ENCODE assay signal across 16 cellular contexts in the genomic region with DNA sequence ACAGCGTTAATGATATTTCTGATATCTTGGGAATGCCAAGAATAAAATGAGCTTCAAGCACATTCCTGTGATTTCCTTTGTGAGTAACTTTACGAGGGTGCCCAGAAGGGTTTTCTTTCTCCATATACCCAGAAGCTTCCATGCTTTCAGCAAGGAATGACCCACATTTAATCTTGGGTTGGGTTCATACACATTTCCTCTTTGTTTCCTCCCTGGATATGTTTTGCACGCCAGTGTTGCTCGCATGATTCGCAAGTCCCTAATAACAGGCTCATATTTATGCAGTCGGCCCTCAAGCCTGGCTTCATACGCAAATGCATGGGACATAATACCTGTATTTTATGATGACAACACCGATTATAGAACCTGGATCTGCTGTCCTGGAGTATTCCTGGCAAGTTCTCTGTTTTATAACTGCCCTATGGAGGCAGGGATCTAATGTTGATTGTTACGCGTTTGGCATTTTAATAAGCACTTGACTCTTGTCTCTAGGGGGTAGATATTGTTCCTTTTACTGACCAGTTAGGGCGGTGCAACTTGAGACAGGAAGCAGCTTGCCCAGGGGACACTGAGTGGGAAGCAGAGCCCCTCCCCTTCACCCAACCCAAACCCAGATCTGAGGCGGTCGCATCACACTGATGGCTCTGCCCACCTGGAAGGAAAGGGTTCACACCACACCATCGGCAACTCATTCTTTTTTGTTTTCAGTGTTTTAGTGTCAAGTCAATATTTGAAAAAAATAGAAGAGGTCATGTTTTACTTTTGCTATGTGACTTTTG.
A peak's percentile ranks its signal among the peaks of the same experiment; 100 is the strongest.
DNase-seq lines count a peak whose midpoint lies in the region; ATAC-seq and TF ChIP-seq lines count a peak whose summit lies in the region.
"Had no signal": no experiment of that assay in that cellular context is flagged by ENCODE, and none has a peak within 500 bp of the region (broad histone marks: within the 10 kb centered on the region; RNA-seq: fewer than 3 reads in every experiment).

No MANE protein-coding gene starts in this region.

- no peak overlapping the region for H3K27ac Mint-ChIP-seq in chondrocyte (ENCODE audit: unreplicated experiment)
- H3K27ac Mint-ChIP-seq in stimulated activated effector memory CD8-positive, alpha-beta T cell treated with anti-CD3 and anti-CD28 coated beads, Interleukin-12 subunit alpha, Interleukin-12 subunit beta, amount 100 ng/mL, for 72 hours: no peak overlapping the region
- H3K27ac Mint-ChIP-seq: activated naive CD8-positive, alpha-beta T cell treated with anti-CD3 and anti-CD28 coated beads, Interleukin-2, amount 10 ng/mL, durations not matched to agents 7 days and 5 days; CD4-positive, alpha-beta T cell; effector memory CD8-positive, alpha-beta T cell; T-helper 2 cell treated with Interferon-gamma antibody and Interleukin-4, amounts not matched to agents 5 μg/mL and 100 μg/mL, for 36 hours had no signal

- H3K36me3 Mint-ChIP-seq in chondrocyte (ENCODE audit: low read depth): no peaks in the 10 kb centered on the region
- H3K36me3 Mint-ChIP-seq in stimulated activated effector memory CD8-positive, alpha-beta T cell treated with anti-CD3 and anti-CD28 coated beads, Interleukin-12 subunit alpha, Interleukin-12 subunit beta, amount 100 ng/mL, for 72 hours: no peaks in the 10 kb centered on the region
- H3K36me3 Mint-ChIP-seq: activated naive CD8-positive, alpha-beta T cell treated with anti-CD3 and anti-CD28 coated beads, Interleukin-2, amount 10 ng/mL, durations not matched to agents 7 days and 5 days had no signal

- H3K27ac ChIP-seq in left ventricle myocardium inferior (replicated peaks): peak overlapping the region; percentile 39
- H3K27ac ChIP-seq: A549, neutrophil had no signal

- peaks cover 7% of the 10 kb centered on the region for H3K9me3 ChIP-seq in left ventricle myocardium inferior (replicated peaks)
- H3K9me3 ChIP-seq: A549, neutrophil had no signal

- peaks cover 10% of the 10 kb centered on the region for H3K27me3 Mint-ChIP-seq in chondrocyte (ENCODE audit: low read depth)

- TF ChIP-seq CTCF in left ventricle myocardium inferior (IDR thresholded peaks at IDR 0.05; ENCODE audit: borderline replicate concordance) (no peak), chondrocyte (IDR thresholded peaks at IDR 0.05) (no peak)

- ATAC-seq in Right ventricle myocardium inferior: no peak
- ATAC-seq in stimulated activated effector memory CD8-positive, alpha-beta T cell treated with anti-CD3 and anti-CD28 coated beads, Interleukin-12 subunit alpha, Interleukin-12 subunit beta, amount 100 ng/mL, for 72 hours: no peak
- ATAC-seq in HG03045 (IDR thresholded peaks at IDR 0.05; ENCODE audit: unreplicated experiment): no peak
- ATAC-seq: A549; effector memory CD8-positive, alpha-beta T cell had no signal

- peaks cover 71% of the 10 kb centered on the region for H3K27me3 ChIP-seq in left ventricle myocardium inferior (ENCODE audit: low read depth)

- no peaks in the 10 kb centered on the region for H3K36me3 ChIP-seq in left ventricle myocardium inferior
- H3K36me3 ChIP-seq: neutrophil had no signal

- H3K4me3 Mint-ChIP-seq in chondrocyte (ENCODE audit: unreplicated experiment): no peak overlapping the region
- no peak overlapping the region for H3K4me3 Mint-ChIP-seq in stimulated activated effector memory CD8-positive, alpha-beta T cell treated with anti-CD3 and anti-CD28 coated beads, Interleukin-12 subunit alpha, Interleukin-12 subunit beta, amount 100 ng/mL, for 72 hours
- H3K4me3 Mint-ChIP-seq: activated naive CD8-positive, alpha-beta T cell treated with anti-CD3 and anti-CD28 coated beads, Interleukin-2, amount 10 ng/mL, durations not matched to agents 7 days and 5 days; CD4-positive, alpha-beta T cell; effector memory CD8-positive, alpha-beta T cell; T-helper 2 cell treated with Interferon-gamma antibody and Interleukin-4, amounts not matched to agents 5 μg/mL and 100 μg/mL, for 36 hours had no signal

- peak overlapping the region; percentile 34 for H3K4me3 ChIP-seq in left ventricle myocardium inferior
- H3K4me3 ChIP-seq: A549 had no signal

- peaks cover 19% of the 10 kb centered on the region for H3K4me1 ChIP-seq in left ventricle myocardium inferior
- H3K4me1 ChIP-seq: A549 had no signal

- intact Hi-C loops in left ventricle myocardium inferior (cut with micrococcal nuclease) (no loop called here), Right ventricle myocardium inferior (cut with DNase I) (no loop called here)

- peaks cover 9% of the 10 kb centered on the region for H3K9me3 Mint-ChIP-seq in chondrocyte (ENCODE audit: low read depth)
- no peaks in the 10 kb centered on the region for H3K9me3 Mint-ChIP-seq in stimulated activated effector memory CD8-positive, alpha-beta T cell treated with anti-CD3 and anti-CD28 coated beads, Interleukin-12 subunit alpha, Interleukin-12 subunit beta, amount 100 ng/mL, for 72 hours
- H3K9me3 Mint-ChIP-seq: CD4-positive, alpha-beta T cell; effector memory CD8-positive, alpha-beta T cell; T-helper 2 cell treated with Interferon-gamma antibody and Interleukin-4, amounts not matched to agents 5 μg/mL and 100 μg/mL, for 36 hours had no signal

- H3K4me1 Mint-ChIP-seq in chondrocyte (ENCODE audit: low read depth): peaks cover 21% of the 10 kb centered on the region
- H3K4me1 Mint-ChIP-seq in stimulated activated effector memory CD8-positive, alpha-beta T cell treated with anti-CD3 and anti-CD28 coated beads, Interleukin-12 subunit alpha, Interleukin-12 subunit beta, amount 100 ng/mL, for 72 hours: no peaks in the 10 kb centered on the region
- H3K4me1 Mint-ChIP-seq: activated naive CD8-positive, alpha-beta T cell treated with anti-CD3 and anti-CD28 coated beads, Interleukin-2, amount 10 ng/mL, durations not matched to agents 7 days and 5 days had no signal

- DNase-seq in left ventricle myocardium inferior: no peak
- DNase-seq in Right ventricle myocardium inferior (ENCODE audit: missing footprints): no peak
- peak; percentile 81 for DNase-seq in NCI-H2107 (lab: John Stamatoyannopoulos, UW)
- peak; percentile 13 for DNase-seq in chondrocyte (ENCODE audit: low spot score)
- no peak for DNase-seq in GDM1 (lab: John Stamatoyannopoulos, UW)
- no peak for DNase-seq in activated naive CD4-positive, alpha-beta T cell (lab: John Stamatoyannopoulos, UW)
- DNase-seq in stimulated activated effector memory CD8-positive, alpha-beta T cell treated with anti-CD3 and anti-CD28 coated beads, Interleukin-12 subunit alpha, Interleukin-12 subunit beta, amount 100 ng/mL, for 72 hours (ENCODE audit: low spot score in 2 of 2): no peak
- DNase-seq: activated CD4-positive, alpha-beta T cell treated with anti-CD3 and anti-CD28 coated beads for 48 hours; activated naive CD8-positive, alpha-beta T cell treated with anti-CD3 and anti-CD28 coated beads, Interleukin-2, amount 10 ng/mL, durations not matched to agents 7 days and 5 days; CD4-positive, alpha-beta T cell; effector memory CD8-positive, alpha-beta T cell; right cardiac atrium had no signal

Comparison
In these comparisons a context has a peak if more than half of its experiments do, and no peak if none do; other contexts are left out.
1. DNase-seq: peak in NCI-H2107 (single experiment) and chondrocyte (single experiment); none in left ventricle myocardium inferior (single experiment), Right ventricle myocardium inferior (single experiment), GDM1 (single experiment), activated naive CD4-positive, alpha-beta T cell (0 of 4) and stimulated activated effector memory CD8-positive, alpha-beta T cell treated with anti-CD3 and anti-CD28 coated beads, Interleukin-12 subunit alpha, Interleukin-12 subunit beta, amount 100 ng/mL, for 72 hours (0 of 2).